19 cellular contexts compared by ENCODE assay signal in the genomic region with DNA sequence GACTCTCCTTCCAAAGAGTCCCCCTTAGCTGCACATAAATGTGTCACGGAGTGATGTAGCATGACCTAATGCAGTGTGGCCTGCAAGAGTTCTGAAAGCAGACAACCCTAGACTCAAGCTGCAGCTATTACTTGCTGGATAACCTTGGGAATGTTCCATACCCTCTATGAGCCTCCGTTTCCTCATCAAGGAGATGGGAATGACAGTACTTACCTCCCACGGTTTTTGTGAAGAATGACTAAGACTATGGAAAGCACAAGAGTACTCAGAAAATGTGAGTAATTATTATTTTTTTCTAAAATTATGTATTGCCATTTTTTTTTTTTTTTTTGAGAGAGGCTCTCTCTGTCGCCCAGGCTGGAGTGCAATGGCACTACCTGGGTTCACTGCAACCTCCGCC. TPM values are rescaled to one million over a fixed set of nuclear protein-coding genes. Genes with fewer than 3 reads are reported as not detected.
DNase-seq lines count a peak whose midpoint lies in the region; ATAC-seq, FAIRE-seq and TF ChIP-seq lines count a peak whose summit lies in the region.
"Had no signal": no experiment of that assay in that cellular context is flagged by ENCODE, and none has a peak within 500 bp of the region (broad histone marks: within the 10 kb centered on the region; RNA-seq: fewer than 3 reads in every experiment).

No MANE protein-coding gene starts in this region.

- TF ChIP-seq POLR2A in body of pancreas (IDR thresholded peaks at IDR 0.05) = no peak

- no peak overlapping the region for H3K4me3 ChIP-seq in cardiac fibroblast (replicated peaks in 1 of 2; ENCODE audit: low read depth in 2 of 2, low read length in 2 of 2)
- H3K4me3 ChIP-seq in body of pancreas = no peak overlapping the region
- H3K4me3 ChIP-seq: HAP-1, Peyer's patch had no signal

- WGBS in body of pancreas, 2 donors = 89% methylated on average over 5 of the region's 5 CpGs

- no peak for TF ChIP-seq CTCF in cardiac fibroblast (IDR thresholded peaks at IDR 0.05; ENCODE audit: low read depth, low read length)
- TF ChIP-seq CTCF in body of pancreas (IDR thresholded peaks at IDR 0.05) = no peak

- no peak overlapping the region for H3K27ac ChIP-seq in body of pancreas
- H3K27ac ChIP-seq: Peyer's patch had no signal

- H3K36me3 ChIP-seq in body of pancreas (replicated peaks in 1 of 2; ENCODE audit: insufficient read depth in 1 of 2, low read depth in 2 of 2) = no peaks in the 10 kb centered on the region
- H3K36me3 ChIP-seq: HAP-1, Peyer's patch had no signal

- peaks cover 26% of the 10 kb centered on the region for H3K4me1 ChIP-seq in body of pancreas

- no peak for ATAC-seq in body of pancreas
- ATAC-seq in HG03135 (IDR thresholded peaks at IDR 0.05; ENCODE audit: unreplicated experiment) = no peak

- intact Hi-C loops in body of pancreas (cut with DNase I) = no loop called here

- FAIRE-seq in RCC 7860 (lab: Jason Lieb, UNC) = no peak

- no peaks in the 10 kb centered on the region for H3K27me3 ChIP-seq in body of pancreas
- H3K27me3 ChIP-seq: Peyer's patch had no signal

- no peaks in the 10 kb centered on the region for H3K9me3 ChIP-seq in body of pancreas
- H3K9me3 ChIP-seq: HAP-1, Peyer's patch, SK-N-SH had no signal

- DNase-seq in GM03348 (ENCODE audit: low spot score) (peak; percentile 35), RCC 7860 (ENCODE audit: low spot score) (peak; percentile 12), cardiac fibroblast (ENCODE audit: low read depth in 2 of 2) (peak; percentile 23 to 66), left kidney (ENCODE audit: low read depth, low spot score) (peak; percentile 30), DMS114 treated with DMSO at 0.1 percent for 48 hours (lab: John Stamatoyannopoulos, UW; ENCODE audit: unreplicated experiment) (no peak), body of pancreas (no peak), NCI-H2171 treated with DMSO at 0.1 percent for 48 hours (lab: John Stamatoyannopoulos, UW) (no peak)
- DNase-seq: AML-193, COR-L47, DMS153, EL, MV-4-11, NCI-H1417, NCI-H187 treated with DMSO at 0.1 percent for 48 hours, SHP77, SK-N-SH had no signal

RNA-seq across cellular contexts. Expression of gene TTC39A, which starts 3.0 kb away (rescaled TPM):
- 10 to 100 TPM in 1 of 2 donors, 1 to 10 TPM in 1; 7.9 to 21.3 TPM for total RNA-seq in body of pancreas

Comparison
In these comparisons a context has a peak if more than half of its experiments do, and no peak if none do; other contexts are left out.
1. DNase-seq: peak in GM03348 (single experiment), RCC 7860 (single experiment), cardiac fibroblast (2 of 2) and left kidney (single experiment); none in DMS114 treated with DMSO at 0.1 percent for 48 hours (single experiment), body of pancreas (0 of 4) and NCI-H2171 treated with DMSO at 0.1 percent for 48 hours (single experiment).